In genomic region chr12:53159195-53159834, GRCh38 we compare ENCODE assay signal across 1 cellular context.
TF ChIP-seq lines count a peak whose summit lies in the region.

No MANE protein-coding gene starts in this region.

TF ChIP-seq in HepG2, 621 proteins besides CTCF, POLR2A, EP300 and RAD21 (continued from another document and continues in another):
- no peak for TF ChIP-seq REXO4 (CRISPR knock-in tag; IDR thresholded peaks at IDR 0.05; ENCODE audit: borderline replicate concordance)
- TF ChIP-seq ATF5 (CRISPR knock-in tag; IDR thresholded peaks at IDR 0.05; ENCODE audit: low read depth) = 0 out of 2 replicates have a peak, but pooled peaks have one; percentile 75
- peak; percentile 56; the same call in 1 of the 2 replicates for TF ChIP-seq IRF2 (CRISPR knock-in tag; IDR thresholded peaks at IDR 0.05)
- TF ChIP-seq PPARG (CRISPR knock-in tag; conservative IDR thresholded peaks at IDR 0.05) = 0 out of 2 replicates have a peak, but pooled peaks have one; percentile 25
- TF ChIP-seq THRA (CRISPR knock-in tag; IDR thresholded peaks at IDR 0.05; ENCODE audit: borderline replicate concordance) = peak; percentile 31; the same call in 1 of the 2 replicates
- TF ChIP-seq HINFP (CRISPR knock-in tag; IDR thresholded peaks at IDR 0.05; ENCODE audit: low read depth) = peak; percentile 81; the same call in 1 of the 2 replicates
- TF ChIP-seq CEBPG (CRISPR knock-in tag; IDR thresholded peaks at IDR 0.05) = peak; percentile 93
- no peak for TF ChIP-seq TAF1 (CRISPR knock-in tag; IDR thresholded peaks at IDR 0.05)
- 0 out of 2 replicates have a peak, but pooled peaks have one; percentile 31 for TF ChIP-seq KDM1A (CRISPR knock-in tag; IDR thresholded peaks at IDR 0.05)
- TF ChIP-seq ZNF253 (CRISPR knock-in tag; IDR thresholded peaks at IDR 0.05; ENCODE audit: borderline replicate concordance) = no peak
- TF ChIP-seq ZNF775 (CRISPR knock-in tag; IDR thresholded peaks at IDR 0.05; ENCODE audit: borderline replicate concordance) = no peak
- peak; percentile 84 for TF ChIP-seq HNF1B (CRISPR knock-in tag; IDR thresholded peaks at IDR 0.05)
- TF ChIP-seq ARHGAP35 (CRISPR knock-in tag; IDR thresholded peaks at IDR 0.05; ENCODE audit: borderline replicate concordance) = no peak; the same call in 1 of the 2 replicates
- no peak for TF ChIP-seq GTF2F1 (IDR thresholded peaks at IDR 0.05; ENCODE audit: low read length)
- peak; percentile 72 to 98 for TF ChIP-seq ATF4 (CRISPR knock-in tag; IDR thresholded peaks at IDR 0.05)
- TF ChIP-seq TRAFD1 (CRISPR knock-in tag; IDR thresholded peaks at IDR 0.05; ENCODE audit: borderline replicate concordance) = no peak
- no peak for TF ChIP-seq THYN1 (CRISPR knock-in tag; IDR thresholded peaks at IDR 0.05; ENCODE audit: borderline replicate concordance, low read depth)
- TF ChIP-seq ZBTB7A (CRISPR knock-in tag; IDR thresholded peaks at IDR 0.05) = no peak
- no peak for TF ChIP-seq ZNF576 (CRISPR knock-in tag; IDR thresholded peaks at IDR 0.05)
- no peak for TF ChIP-seq POLR2G (IDR thresholded peaks at IDR 0.05; ENCODE audit: low read depth, low read length)
- no peak for TF ChIP-seq PRDM15 (CRISPR knock-in tag; IDR thresholded peaks at IDR 0.05)
- no peak for TF ChIP-seq RERE (CRISPR knock-in tag; IDR thresholded peaks at IDR 0.05; ENCODE audit: low read depth)
- TF ChIP-seq ZNF441 (CRISPR knock-in tag; IDR thresholded peaks at IDR 0.05; ENCODE audit: borderline replicate concordance) = no peak
- no peak for TF ChIP-seq ZFP91 (CRISPR knock-in tag; IDR thresholded peaks at IDR 0.05; ENCODE audit: borderline replicate concordance)
- TF ChIP-seq CEBPB (IDR thresholded peaks at IDR 0.05; ENCODE audit: borderline replicate concordance, low read depth, low read length) = peak; percentile 43; the same call in 1 of the 2 replicates
- 0 out of 2 replicates have a peak, but pooled peaks have one; percentile 21 for TF ChIP-seq NCOA2 (CRISPR knock-in tag; IDR thresholded peaks at IDR 0.05)
- TF ChIP-seq FUBP1 (CRISPR knock-in tag; IDR thresholded peaks at IDR 0.05; ENCODE audit: borderline replicate concordance) = no peak
- 0 out of 2 replicates have a peak, but pooled peaks have one; percentile 34 for TF ChIP-seq TSC22D2 (CRISPR knock-in tag; IDR thresholded peaks at IDR 0.05; ENCODE audit: borderline replicate concordance)
- no peak for TF ChIP-seq HNF4G (IDR thresholded peaks at IDR 0.05; ENCODE audit: borderline replicate concordance, low read depth, low read length)
- no peak for TF ChIP-seq HNF4G (CRISPR knock-in tag; IDR thresholded peaks at IDR 0.05; ENCODE audit: borderline replicate concordance, low read depth)
- TF ChIP-seq FOXA3 (CRISPR knock-in tag; IDR thresholded peaks at IDR 0.05) = peak; percentile 47; the same call in 1 of the 2 replicates
- TF ChIP-seq ZNF614 (CRISPR knock-in tag; IDR thresholded peaks at IDR 0.05; ENCODE audit: borderline replicate concordance) = no peak
- no peak for TF ChIP-seq AGO1 (IDR thresholded peaks at IDR 0.05; ENCODE audit: low read depth, low read length, poor library complexity, severe bottlenecking)
- peak; percentile 62; the same call in 1 of the 2 replicates for TF ChIP-seq ZNF274 (CRISPR knock-in tag; IDR thresholded peaks at IDR 0.05)
- TF ChIP-seq ZNF251 (CRISPR knock-in tag; IDR thresholded peaks at IDR 0.05) = no peak
- TF ChIP-seq ERF (CRISPR knock-in tag; IDR thresholded peaks at IDR 0.05) = 0 out of 2 replicates have a peak, but pooled peaks have one; percentile 22
